Comparison of ENCODE assay signal across 1 cellular context in the genomic region with DNA sequence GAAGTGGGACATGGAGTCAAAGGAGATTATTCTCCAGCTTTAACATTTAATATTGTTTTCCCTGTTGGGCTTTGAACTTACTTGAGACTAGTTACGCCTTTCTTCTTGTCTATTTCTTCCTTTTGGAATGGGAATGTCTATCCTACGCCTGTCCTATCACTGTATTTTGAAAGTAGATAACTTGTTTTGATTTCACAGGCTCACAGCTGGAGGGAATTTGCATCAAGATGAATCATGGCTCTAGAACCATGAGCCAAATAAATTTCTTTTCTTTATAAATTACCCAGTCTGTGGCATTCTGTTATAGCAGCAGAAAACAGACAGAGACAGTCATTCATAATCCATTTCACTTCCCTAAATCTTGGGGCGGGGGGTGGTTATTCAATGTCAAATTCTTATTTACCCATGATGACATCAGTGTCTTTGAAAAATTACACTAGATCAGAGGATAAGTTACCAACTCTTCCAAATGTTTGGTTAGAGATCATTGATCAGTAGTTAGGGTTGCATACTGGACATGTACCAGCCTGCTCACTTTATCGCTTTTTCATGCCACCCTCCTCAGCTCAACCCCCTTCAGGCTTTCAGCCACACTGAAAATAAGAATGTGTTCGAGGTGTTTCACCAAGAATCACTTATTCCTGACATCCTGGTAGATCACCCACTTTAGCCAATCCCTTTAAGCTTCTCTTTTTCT.
TF ChIP-seq lines count a peak whose summit lies in the region.

No MANE protein-coding gene starts in this region.

TF ChIP-seq in HepG2, 621 proteins besides CTCF, POLR2A, EP300 and RAD21 (continued from another document):
- TF ChIP-seq, protein P1, sequence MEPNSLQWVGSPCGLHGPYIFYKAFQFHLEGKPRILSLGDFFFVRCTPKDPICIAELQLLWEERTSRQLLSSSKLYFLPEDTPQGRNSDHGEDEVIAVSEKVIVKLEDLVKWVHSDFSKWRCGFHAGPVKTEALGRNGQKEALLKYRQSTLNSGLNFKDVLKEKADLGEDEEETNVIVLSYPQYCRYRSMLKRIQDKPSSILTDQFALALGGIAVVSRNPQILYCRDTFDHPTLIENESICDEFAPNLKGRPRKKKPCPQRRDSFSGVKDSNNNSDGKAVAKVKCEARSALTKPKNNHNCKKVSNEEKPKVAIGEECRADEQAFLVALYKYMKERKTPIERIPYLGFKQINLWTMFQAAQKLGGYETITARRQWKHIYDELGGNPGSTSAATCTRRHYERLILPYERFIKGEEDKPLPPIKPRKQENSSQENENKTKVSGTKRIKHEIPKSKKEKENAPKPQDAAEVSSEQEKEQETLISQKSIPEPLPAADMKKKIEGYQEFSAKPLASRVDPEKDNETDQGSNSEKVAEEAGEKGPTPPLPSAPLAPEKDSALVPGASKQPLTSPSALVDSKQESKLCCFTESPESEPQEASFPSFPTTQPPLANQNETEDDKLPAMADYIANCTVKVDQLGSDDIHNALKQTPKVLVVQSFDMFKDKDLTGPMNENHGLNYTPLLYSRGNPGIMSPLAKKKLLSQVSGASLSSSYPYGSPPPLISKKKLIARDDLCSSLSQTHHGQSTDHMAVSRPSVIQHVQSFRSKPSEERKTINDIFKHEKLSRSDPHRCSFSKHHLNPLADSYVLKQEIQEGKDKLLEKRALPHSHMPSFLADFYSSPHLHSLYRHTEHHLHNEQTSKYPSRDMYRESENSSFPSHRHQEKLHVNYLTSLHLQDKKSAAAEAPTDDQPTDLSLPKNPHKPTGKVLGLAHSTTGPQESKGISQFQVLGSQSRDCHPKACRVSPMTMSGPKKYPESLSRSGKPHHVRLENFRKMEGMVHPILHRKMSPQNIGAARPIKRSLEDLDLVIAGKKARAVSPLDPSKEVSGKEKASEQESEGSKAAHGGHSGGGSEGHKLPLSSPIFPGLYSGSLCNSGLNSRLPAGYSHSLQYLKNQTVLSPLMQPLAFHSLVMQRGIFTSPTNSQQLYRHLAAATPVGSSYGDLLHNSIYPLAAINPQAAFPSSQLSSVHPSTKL (CRISPR knock-in tag; IDR thresholded peaks at IDR 0.05): 0 out of 2 replicates have a peak, but pooled peaks have one; percentile 15
- no peak for TF ChIP-seq HIVEP1 (CRISPR knock-in tag; IDR thresholded peaks at IDR 0.05)
